ENCODE assay signal across 21 cellular contexts in genomic region chr3:181888234-181888633, GRCh38.
"Had no signal": no experiment of that assay in that cellular context is flagged by ENCODE, and none has a peak within 500 bp of the region (broad histone marks: within the 10 kb centered on the region; RNA-seq: fewer than 3 reads in every experiment).

No MANE protein-coding gene starts in this region.

- H3K9ac ChIP-seq: neural progenitor cell had no signal

- H3K4me1 ChIP-seq: gastrocnemius medialis, left lung, prostate gland, right atrium auricular region, stomach, thyroid gland had no signal

- H3K4me2 ChIP-seq: neural progenitor cell, smooth muscle cell had no signal

- H3K27ac ChIP-seq: coronary artery, gastrocnemius medialis, left lung, neural progenitor cell, prostate gland, right atrium auricular region, stomach, thyroid gland had no signal

- DNase-seq: dermis blood vessel endothelial cell; effector memory CD4-positive, alpha-beta T cell; gastrocnemius medialis; head of caudate nucleus; left cardiac atrium; left lung; mesendoderm; midbrain; naive thymus-derived CD4-positive, alpha-beta T cell; nucleus accumbens; stimulated activated CD4-positive, alpha-beta T cell treated with anti-CD3 and anti-CD28 coated beads, Interleukin-12 subunit alpha, Interleukin-12 subunit beta, amount 100 ng/mL, for 4 hours; stimulated activated CD4-positive, alpha-beta T cell treated with anti-CD3 and anti-CD28 coated beads, Interleukin-1b, Interleukin-23, amount 100 ng/mL, for 48 hours; stimulated activated CD4-positive, alpha-beta T cell treated with anti-CD3 and anti-CD28 coated beads, Interleukin-4, amount 100 ng/mL, for 24 hours; stimulated activated naive CD4-positive, alpha-beta T cell treated with Interleukin-2 at 50 U/mL for 16 hours; stomach; thyroid gland had no signal

- H3K27me3 ChIP-seq: gastrocnemius medialis, left lung, neural progenitor cell, right atrium auricular region, stomach, thyroid gland had no signal

- H3K9me3 ChIP-seq: gastrocnemius medialis, prostate gland, right atrium auricular region, stomach, thyroid gland had no signal

- H3K36me3 ChIP-seq: gastrocnemius medialis, left lung, neural progenitor cell, prostate gland, right atrium auricular region, stomach, thyroid gland had no signal

- H3K4me3 ChIP-seq: coronary artery, gastrocnemius medialis, left lung, neural progenitor cell, prostate gland, right atrium auricular region, smooth muscle cell, stomach, thyroid gland had no signal

- H2AFZ ChIP-seq: neural progenitor cell had no signal
